ENCODE assay signal across 19 cellular contexts in the genomic region with DNA sequence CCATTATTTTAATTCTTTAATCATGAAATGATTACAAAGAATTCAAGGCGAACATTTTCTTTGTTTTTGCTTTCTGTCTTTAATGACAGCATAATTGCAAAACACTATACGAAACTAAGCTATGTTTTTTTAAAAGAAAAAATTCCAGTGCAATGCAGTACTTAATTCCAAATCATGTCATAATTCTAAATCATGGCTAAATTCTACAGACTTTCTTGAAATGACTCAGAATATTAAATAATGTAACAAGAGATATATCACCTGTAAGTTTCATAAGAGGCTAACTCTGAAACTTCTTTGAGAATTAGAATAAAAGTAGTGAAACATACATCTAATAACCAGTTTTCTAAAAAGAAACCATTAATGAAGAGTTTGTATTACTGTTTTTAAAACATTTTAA.
"Had no signal": no experiment of that assay in that cellular context is flagged by ENCODE, and none has a peak within 500 bp of the region (broad histone marks: within the 10 kb centered on the region; RNA-seq: fewer than 3 reads in every experiment).

No MANE protein-coding gene starts in this region.

- H3K9me3 ChIP-seq: left ventricle myocardium inferior, ovary, right atrium auricular region, right lobe of liver, tibial nerve, upper lobe of left lung, vagina had no signal

- ATAC-seq: natural killer cell treated with Interleukin-12 subunit alpha and Interleukin-12 subunit beta and Interleukin-15 and Interleukin-18, amount 100 ng/mL, for 72 hours; right lobe of liver; stimulated activated memory B cell treated with anti-CD40 and anti-IgM and Interleukin-4, amounts not matched to agents 10 μg/mL and 1 μg/mL and 100 μg/mL, for 72 hours had no signal

- H3K36me3 ChIP-seq: left ventricle myocardium inferior, ovary, right atrium auricular region, right lobe of liver, tibial nerve, upper lobe of left lung, vagina had no signal

- DNase-seq: hippocampal formation; left ventricle myocardium inferior; mesendoderm; naive B cell; ovary; right lobe of liver; stimulated activated CD4-positive, alpha-beta T cell treated with anti-CD3 and anti-CD28 coated beads, Interleukin-1b, Interleukin-23, amount 100 ng/mL, for 48 hours; stimulated activated CD4-positive, alpha-beta T cell treated with anti-CD3 and anti-CD28 coated beads, Interleukin-2, amount 100 ng/mL, for 48 hours; stimulated activated CD4-positive, alpha-beta T cell treated with anti-CD3 and anti-CD28 coated beads, Interleukin-4, amount 100 ng/mL, for 4 hours; stimulated activated CD8-positive, alpha-beta memory T cell treated with anti-CD3 and anti-CD28 coated beads, Interleukin-4, amount 100 ng/mL, for 48 hours; substantia nigra; upper lobe of left lung had no signal

- H3K4me3 ChIP-seq: left ventricle myocardium inferior, lung, ovary, right atrium auricular region, right lobe of liver, smooth muscle cell, tibial nerve, upper lobe of left lung, vagina had no signal

- H3K4me2 ChIP-seq: smooth muscle cell had no signal

- H3K4me1 ChIP-seq: left ventricle myocardium inferior, right atrium auricular region, upper lobe of left lung, vagina had no signal

- H3K27me3 ChIP-seq: ovary, right atrium auricular region, right lobe of liver, tibial nerve, upper lobe of left lung, vagina had no signal

- H3K27ac ChIP-seq: left ventricle myocardium inferior, ovary, right atrium auricular region, right lobe of liver, tibial nerve, upper lobe of left lung, vagina had no signal
